18 cellular contexts compared by ENCODE assay signal in genomic region chr16:85103096-85104079, GRCh38. TPM values are rescaled to one million over a fixed set of nuclear protein-coding genes. Genes with fewer than 3 reads are reported as not detected.
A peak's percentile ranks its signal among the peaks of the same experiment; 100 is the strongest.
DNase-seq lines count a peak whose midpoint lies in the region; ATAC-seq and TF ChIP-seq lines count a peak whose summit lies in the region.
"Had no signal": no experiment of that assay in that cellular context is flagged by ENCODE, and none has a peak within 500 bp of the region (broad histone marks: within the 10 kb centered on the region; RNA-seq: fewer than 3 reads in every experiment).

No MANE protein-coding gene starts in this region.

- H3K27ac ChIP-seq in BLaER1 = peak overlapping the region; percentile 76
- H3K27ac ChIP-seq in CD8-positive, alpha-beta memory T cell (ENCODE audit: low read depth, low read length) = no peak overlapping the region
- H3K27ac ChIP-seq in esophagus squamous epithelium = no peak overlapping the region

- H3K4me3 Mint-ChIP-seq in CD8-positive, alpha-beta memory T cell = peak overlapping the region in 5 of 7 donors; percentile 17 to 65 (median 62)
- no peak overlapping the region for H3K4me3 Mint-ChIP-seq in dendritic cell treated with granulocyte-macrophage colony-stimulating factor and Interleukin-4, amounts not matched to agents 40 ng/mL and 50 ng/mL, for 4 days
- H3K4me3 Mint-ChIP-seq: activated naive CD8-positive, alpha-beta T cell treated with anti-CD3 and anti-CD28 coated beads, Interleukin-2, amount 50 U/mL, for 24 hours; activated T-cell treated with anti-CD3 and anti-CD28 coated beads, Interleukin-2, amount 50 U/mL, for 4 hours; nephron progenitor cell; stimulated activated naive B cell treated with anti-CD40 and anti-IgM and Interleukin-4, amounts not matched to agents 10 μg/mL and 1 μg/mL and 100 μg/mL, for 72 hours had no signal

- H3K36me3 Mint-ChIP-seq in CD8-positive, alpha-beta memory T cell = no peaks in the 10 kb centered on the region
- no peaks in the 10 kb centered on the region for H3K36me3 Mint-ChIP-seq in dendritic cell treated with granulocyte-macrophage colony-stimulating factor and Interleukin-4, amounts not matched to agents 40 ng/mL and 50 ng/mL, for 4 days (ENCODE audit: low read depth)
- H3K36me3 Mint-ChIP-seq: stimulated activated naive B cell treated with anti-CD40 and anti-IgM and Interleukin-4, amounts not matched to agents 10 μg/mL and 1 μg/mL and 100 μg/mL, for 72 hours had no signal

- POLR2A ChIA-PET in CD8-positive, alpha-beta memory T cell (lab: Charles Lee) = interaction anchor here (0.7 kb wide), 1 partner anchor 132 kb away, joined by 3 read pairs; no protein-coding TSS in a partner anchor

- in situ Hi-C loops in G401 (cut with HindIII; ENCODE audit: low sequenced_read_pairs) = no loop called here

- 80% methylated on average over 10 to 23 of the region's 23 CpGs for WGBS in esophagus squamous epithelium, 2 donors

- H3K9me3 Mint-ChIP-seq in CD8-positive, alpha-beta memory T cell = no peaks in the 10 kb centered on the region
- H3K9me3 Mint-ChIP-seq in dendritic cell treated with granulocyte-macrophage colony-stimulating factor and Interleukin-4, amounts not matched to agents 40 ng/mL and 50 ng/mL, for 4 days = no peaks in the 10 kb centered on the region
- H3K9me3 Mint-ChIP-seq: activated naive CD8-positive, alpha-beta T cell treated with anti-CD3 and anti-CD28 coated beads, Interleukin-2, amount 50 U/mL, for 24 hours; activated T-cell treated with anti-CD3 and anti-CD28 coated beads, Interleukin-2, amount 50 U/mL, for 4 hours; nephron progenitor cell; stimulated activated naive B cell treated with anti-CD40 and anti-IgM and Interleukin-4, amounts not matched to agents 10 μg/mL and 1 μg/mL and 100 μg/mL, for 72 hours had no signal

- peaks cover 69% of the 10 kb centered on the region for H3K4me1 ChIP-seq in BLaER1
- H3K4me1 ChIP-seq in CD8-positive, alpha-beta memory T cell (ENCODE audit: insufficient read depth, low read length) = peaks cover 43% of the 10 kb centered on the region
- H3K4me1 ChIP-seq in esophagus squamous epithelium = peaks cover 0 to 16% (median 5%) of the 10 kb centered on the region in 3 donors

- no peaks in the 10 kb centered on the region for H4K20me1 ChIP-seq in BLaER1

- no peaks in the 10 kb centered on the region for H3K36me3 ChIP-seq in BLaER1
- no peaks in the 10 kb centered on the region for H3K36me3 ChIP-seq in CD8-positive, alpha-beta memory T cell (ENCODE audit: insufficient read depth, low read length)
- H3K36me3 ChIP-seq in esophagus squamous epithelium = no peaks in the 10 kb centered on the region

- no peak for DNase-seq in CD8-positive, alpha-beta memory T cell
- peak; percentile 50 for DNase-seq in MV-4-11 (lab: John Stamatoyannopoulos, UW)
- DNase-seq in NCI-H1048 (lab: John Stamatoyannopoulos, UW) = no peak
- no peak for DNase-seq in G401 (ENCODE audit: low spot score)
- DNase-seq in esophagus squamous epithelium (lab: John Stamatoyannopoulos, UW) = no peak
- DNase-seq: activated CD4-positive, alpha-beta T cell treated with anti-CD3 and anti-CD28 coated beads, Interleukin-2, amount 50 U/mL, for 4 hours; activated naive CD8-positive, alpha-beta T cell treated with anti-CD3 and anti-CD28 coated beads, Interleukin-2, amount 50 U/mL, for 24 hours; activated T-cell treated with anti-CD3 and anti-CD28 coated beads, Interleukin-2, amount 50 U/mL, for 4 hours; mammary epithelial cell; NCI-H2029; NCI-H526 treated with DMSO at 0.1 percent for 48 hours; nephron progenitor cell; stimulated activated naive B cell treated with anti-CD40 and anti-IgM and Interleukin-4, amounts not matched to agents 10 μg/mL and 1 μg/mL and 100 μg/mL, for 72 hours; trophoblast cell had no signal

- H3K4me1 Mint-ChIP-seq in CD8-positive, alpha-beta memory T cell = peaks cover 45 to 53% (median 49%) of the 10 kb centered on the region in 3 donors
- peaks cover 53% of the 10 kb centered on the region for H3K4me1 Mint-ChIP-seq in dendritic cell treated with granulocyte-macrophage colony-stimulating factor and Interleukin-4, amounts not matched to agents 40 ng/mL and 50 ng/mL, for 4 days (ENCODE audit: low read depth)

- H3K9ac ChIP-seq in BLaER1 = no peak overlapping the region; the same call in 1 of the 2 replicates

- TF ChIP-seq CTCF in esophagus squamous epithelium (IDR thresholded peaks at IDR 0.05) = no peak

- no peak for TF ChIP-seq POLR2A in esophagus squamous epithelium (IDR thresholded peaks at IDR 0.05)

- no peaks in the 10 kb centered on the region for H3K27me3 Mint-ChIP-seq in CD8-positive, alpha-beta memory T cell
- H3K27me3 Mint-ChIP-seq in dendritic cell treated with granulocyte-macrophage colony-stimulating factor and Interleukin-4, amounts not matched to agents 40 ng/mL and 50 ng/mL, for 4 days = peaks cover 5% of the 10 kb centered on the region
- H3K27me3 Mint-ChIP-seq: activated naive CD8-positive, alpha-beta T cell treated with anti-CD3 and anti-CD28 coated beads, Interleukin-2, amount 50 U/mL, for 24 hours; stimulated activated naive B cell treated with anti-CD40 and anti-IgM and Interleukin-4, amounts not matched to agents 10 μg/mL and 1 μg/mL and 100 μg/mL, for 72 hours had no signal

- H3K4me3 ChIP-seq in BLaER1 = peak overlapping the region; percentile 19; the same call in 1 of the 2 replicates
- H3K4me3 ChIP-seq in CD8-positive, alpha-beta memory T cell (ENCODE audit: low read length) = no peak overlapping the region
- no peak overlapping the region for H3K4me3 ChIP-seq in esophagus squamous epithelium

- H3K9me3 ChIP-seq in BLaER1 = no peaks in the 10 kb centered on the region
- no peaks in the 10 kb centered on the region for H3K9me3 ChIP-seq in CD8-positive, alpha-beta memory T cell (ENCODE audit: low read length)
- H3K9me3 ChIP-seq in esophagus squamous epithelium = no peaks in the 10 kb centered on the region

- ATAC-seq in GM19328 (IDR thresholded peaks at IDR 0.05; ENCODE audit: unreplicated experiment) = no peak
- ATAC-seq: activated naive CD8-positive, alpha-beta T cell treated with anti-CD3 and anti-CD28 coated beads, Interleukin-2, amount 50 U/mL, for 24 hours; activated T-cell treated with anti-CD3 and anti-CD28 coated beads, Interleukin-2, amount 50 U/mL, for 4 hours; stimulated activated naive B cell treated with anti-CD40 and anti-IgM and Interleukin-4, amounts not matched to agents 10 μg/mL and 1 μg/mL and 100 μg/mL, for 72 hours had no signal

- intact Hi-C loops in dendritic cell treated with granulocyte-macrophage colony-stimulating factor and Interleukin-4, amounts not matched to agents 40 ng/mL and 50 ng/mL, for 4 days (cut with micrococcal nuclease) = no loop called here
- intact Hi-C loops in esophagus squamous epithelium (cut with DNase I) = no loop called here

- H3K4me2 ChIP-seq in BLaER1 = peak overlapping the region; percentile 87

- CTCF ChIA-PET in CD8-positive, alpha-beta memory T cell (lab: Charles Lee) = interaction anchor here (1.7 to 2.1 kb wide), 2 partner anchors 11 to 17 kb away, joined by 9 to 13 read pairs; no protein-coding TSS in a partner anchor

- H3K27ac Mint-ChIP-seq in CD8-positive, alpha-beta memory T cell = peak overlapping the region in 7 of 8 donors; percentile 64 to 95 (median 86)
- H3K27ac Mint-ChIP-seq in dendritic cell treated with granulocyte-macrophage colony-stimulating factor and Interleukin-4, amounts not matched to agents 40 ng/mL and 50 ng/mL, for 4 days = peak overlapping the region; percentile 1
- H3K27ac Mint-ChIP-seq: activated naive CD8-positive, alpha-beta T cell treated with anti-CD3 and anti-CD28 coated beads, Interleukin-2, amount 50 U/mL, for 24 hours; nephron progenitor cell; stimulated activated naive B cell treated with anti-CD40 and anti-IgM and Interleukin-4, amounts not matched to agents 10 μg/mL and 1 μg/mL and 100 μg/mL, for 72 hours had no signal

- H3K27me3 ChIP-seq in BLaER1 = no peaks in the 10 kb centered on the region
- H3K27me3 ChIP-seq in CD8-positive, alpha-beta memory T cell (ENCODE audit: insufficient read depth, low read length, poor library complexity, severe bottlenecking) = no peaks in the 10 kb centered on the region
- H3K27me3 ChIP-seq in esophagus squamous epithelium = peaks cover 0 to 11% (median 0%) of the 10 kb centered on the region in 4 donors

RNA-seq across cellular contexts. Expression of gene CIBAR2, which starts 8.9 kb away (rescaled TPM):
- not detected for total RNA-seq in CD8-positive, alpha-beta memory T cell
- polyA plus RNA-seq in CD8-positive, alpha-beta memory T cell = not detected
- total RNA-seq in G401 (2014; rRNA removed; shearing (Covaris generic)) = 0.37 and 0.51 TPM in 2 replicates
- total RNA-seq in esophagus squamous epithelium = not detected
- total RNA-seq: activated T-cell treated with anti-CD3 and anti-CD28 coated beads, Interleukin-2, amount 50 U/mL, for 4 hours; H7; mammary epithelial cell had no signal
- polyA plus RNA-seq: mammary epithelial cell had no signal
